In genomic region chr1:54488065-54488750, GRCh38 we compare ENCODE assay signal across 8 cellular contexts. TPM values are rescaled to one million over a fixed set of nuclear protein-coding genes. Genes with fewer than 3 reads are reported as not detected.
DNase-seq lines count a peak whose midpoint lies in the region; ATAC-seq and TF ChIP-seq lines count a peak whose summit lies in the region.

No MANE protein-coding gene starts in this region.

- peak overlapping the region; percentile 85 to 96 for H3K27ac ChIP-seq in coronary artery

- TF ChIP-seq CTCF in GM12875 (IDR thresholded peaks at IDR 0.05; ENCODE audit: borderline replicate concordance, insufficient read depth, low read depth, low read length) = no peak
- no peak for TF ChIP-seq CTCF in coronary artery (IDR thresholded peaks at IDR 0.05)

- H3K4me3 ChIP-seq in GM12875 (ENCODE audit: low read depth, low read length) = peak overlapping the region; percentile 51
- peak overlapping the region; percentile 77 for H3K4me3 ChIP-seq in coronary artery

- ATAC-seq in HG03175 (IDR thresholded peaks at IDR 0.05; ENCODE audit: unreplicated experiment) (peak; percentile 53), left lobe of liver (peak; percentile 78), HG02970 (IDR thresholded peaks at IDR 0.05; ENCODE audit: low FRiP score, unreplicated experiment) (no peak)

- DNase-seq in NCI-H446 treated with DMSO at 0.1 percent for 48 hours (lab: John Stamatoyannopoulos, UW) (peak; percentile 80), coronary artery (ENCODE audit: low spot score) (peak; percentile 95), left lobe of liver (ENCODE audit: low spot score) (peak; percentile 95)
- peak; percentile 79 for DNase-seq in activated CD4-positive, alpha-beta T cell treated with anti-CD3 and anti-CD28 coated beads for 48 hours
- peak; percentile 60 to 71 for DNase-seq in stimulated activated CD4-positive, alpha-beta T cell treated with anti-CD3 and anti-CD28 coated beads, Interleukin-1b, Interleukin-23, amount 100 ng/mL, for 4 hours (ENCODE audit: low read depth in 2 of 2)

RNA-seq across cellular contexts. Expression of gene ACOT11, which starts 59.8 kb away (rescaled TPM):
- total RNA-seq in left lobe of liver = 1.5 TPM
